13 cellular contexts compared by ENCODE assay signal in the genomic region with DNA sequence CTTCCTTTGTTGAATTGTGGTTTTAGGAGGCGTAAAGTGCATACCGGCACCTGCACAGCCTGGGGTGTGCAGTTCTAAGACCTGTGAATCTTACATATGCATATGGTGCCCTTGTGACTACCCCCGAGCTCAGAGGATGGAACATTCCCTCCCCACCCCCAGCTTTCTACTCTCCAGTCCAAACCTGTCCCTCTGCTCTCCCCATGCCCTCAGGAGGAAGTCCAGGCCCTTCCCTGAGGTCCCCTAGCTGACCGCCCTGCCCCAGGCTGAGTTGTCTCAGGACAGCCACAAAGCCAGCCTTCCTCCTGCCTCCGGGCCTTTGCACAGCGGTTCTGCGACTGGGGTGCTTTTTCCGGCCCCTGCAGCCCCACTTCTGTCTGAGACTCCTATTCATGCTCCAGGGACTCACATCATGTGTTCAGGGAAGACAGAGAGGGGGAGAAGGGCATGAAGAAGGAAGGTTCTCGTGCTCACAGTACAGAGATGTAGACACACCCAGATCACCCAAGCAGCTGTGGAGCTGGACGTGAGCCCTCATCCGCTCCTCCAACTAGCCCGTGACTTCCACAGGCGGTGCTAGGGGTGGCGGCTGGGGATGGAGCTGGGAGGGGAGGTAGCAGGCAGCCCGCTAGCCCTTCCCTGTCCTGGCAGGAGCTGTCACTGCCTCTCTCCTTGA. TPM values are rescaled to one million over a fixed set of nuclear protein-coding genes. Genes with fewer than 3 reads are reported as not detected.
DNase-seq lines count a peak whose midpoint lies in the region; TF ChIP-seq lines count a peak whose summit lies in the region.
"Had no signal": no experiment of that assay in that cellular context is flagged by ENCODE, and none has a peak within 500 bp of the region (broad histone marks: within the 10 kb centered on the region; RNA-seq: fewer than 3 reads in every experiment).

No MANE protein-coding gene starts in this region.

- peaks cover 78% of the 10 kb centered on the region for H3K4me1 Mint-ChIP-seq in brain
- H3K4me1 Mint-ChIP-seq: activated B cell treated with CpG ODN at 0.5 μM for 24 hours had no signal

- no peak for TF ChIP-seq CTCF in brain (conservative IDR thresholded peaks at IDR 0.05)

- H3K27me3 Mint-ChIP-seq in brain, result peaks cover 3% of the 10 kb centered on the region

- peak overlapping the region; percentile 63 to 94 (median 87) for H3K27ac Mint-ChIP-seq in brain
- H3K27ac Mint-ChIP-seq: activated B cell treated with CpG ODN at 0.5 μM for 24 hours had no signal

- no peaks in the 10 kb centered on the region for H3K36me3 ChIP-seq in H7 (replicated peaks; ENCODE audit: control insufficient read depth, insufficient read depth, low read length)

- no peak overlapping the region for H3K4me3 ChIP-seq in H7 (ENCODE audit: insufficient read depth, low read depth, low read length)

- no peaks in the 10 kb centered on the region; the same call in 1 of the 2 replicates for H3K27me3 ChIP-seq in H7 (ENCODE audit: control insufficient read depth, insufficient read depth, low read length)

- H3K36me3 Mint-ChIP-seq in brain, result no peaks in the 10 kb centered on the region

- H3K4me3 Mint-ChIP-seq in brain, result peak overlapping the region in 2 of 5 experiments; percentile 21 to 51
- H3K4me3 Mint-ChIP-seq: activated B cell treated with CpG ODN at 0.5 μM for 24 hours had no signal

- peak; percentile 39 for DNase-seq in AG08396 (ENCODE audit: low spot score)
- DNase-seq in H7, result peak; percentile 63
- peak; percentile 90 for DNase-seq in myocyte (ENCODE audit: low read depth)
- DNase-seq in cortex of kidney (lab: John Stamatoyannopoulos, UW), result no peak
- no peak for DNase-seq in cerebellar cortex (ENCODE audit: low spot score)
- no peak for DNase-seq in activated naive CD4-positive, alpha-beta T cell treated with Interleukin-2 at 50 U/mL for 16 hours
- no peak for DNase-seq in stimulated activated naive CD4-positive, alpha-beta T cell treated with Interleukin-2 at 50 U/mL for 16 hours (lab: John Stamatoyannopoulos, UW)
- DNase-seq: activated B cell treated with CpG ODN at 0.5 μM for 24 hours; activated naive CD4-positive, alpha-beta T cell treated with anti-CD3 and anti-CD28 coated beads, Interleukin-2, amount 50 U/mL, for 16 hours; effector memory CD4-positive, alpha-beta T cell; EL had no signal

- no peaks in the 10 kb centered on the region for H3K9me3 Mint-ChIP-seq in brain
- H3K9me3 Mint-ChIP-seq: activated B cell treated with CpG ODN at 0.5 μM for 24 hours had no signal

RNA-seq across cellular contexts. Expression of a gene that starts 50.7 kb away (rescaled TPM):
- 0.94 and 1.7 TPM in 2 replicates for total RNA-seq in H7 (2014; rRNA removed; shearing (Covaris generic))
- polyA plus RNA-seq in brain (ENCODE audit: insufficient read depth, low read depth, low replicate concordance), result 27.0 TPM
- total RNA-seq in myocyte, result not detected in 2 replicates
- polyA plus RNA-seq in myocyte (2012), result 0.28 TPM
- total RNA-seq: activated B cell treated with CpG ODN at 0.5 μM for 24 hours had no signal
- polyA plus RNA-seq: keratinocyte had no signal

Comparison
In these comparisons a context has a peak if more than half of its experiments do, and no peak if none do; other contexts are left out.
1. DNase-seq: peak in AG08396 (single experiment), H7 (single experiment) and myocyte (single experiment); none in cortex of kidney (single experiment), cerebellar cortex (single experiment), activated naive CD4-positive, alpha-beta T cell treated with Interleukin-2 at 50 U/mL for 16 hours (single experiment) and stimulated activated naive CD4-positive, alpha-beta T cell treated with Interleukin-2 at 50 U/mL for 16 hours (single experiment).